ENCODE assay signal across 17 cellular contexts in the genomic region with DNA sequence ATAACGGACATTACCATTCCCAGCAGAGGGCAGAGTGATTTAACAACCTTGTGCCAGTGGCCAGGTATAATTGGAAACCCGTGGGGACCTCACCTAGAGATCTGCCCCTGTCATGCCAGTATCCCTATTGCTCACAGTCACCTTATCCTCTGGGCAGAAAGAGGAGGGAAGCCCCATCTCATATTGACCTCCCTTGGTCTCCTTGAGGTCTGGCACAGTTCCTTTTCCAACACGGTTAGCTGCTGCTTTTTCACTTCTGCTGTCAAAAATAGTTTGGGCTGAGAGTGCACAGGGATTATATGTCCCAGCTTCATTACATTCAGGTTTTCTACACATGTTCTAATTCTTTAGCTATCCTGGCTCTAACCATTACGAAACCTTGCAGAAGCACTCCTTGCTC.
"Had no signal": no experiment of that assay in that cellular context is flagged by ENCODE, and none has a peak within 500 bp of the region (broad histone marks: within the 10 kb centered on the region; RNA-seq: fewer than 3 reads in every experiment).

No MANE protein-coding gene starts in this region.

- H3K4me1 ChIP-seq: body of pancreas, lower lobe of right lung, parathyroid adenoma had no signal

- ATAC-seq: body of pancreas, lower lobe of right lung had no signal

- H3K36me3 Mint-ChIP-seq: activated naive CD4-positive, alpha-beta T cell treated with anti-CD3 and anti-CD28 coated beads, Interleukin-2, amount 50 U/mL, for 24 hours had no signal

- H3K9me3 ChIP-seq: body of pancreas, lower lobe of right lung, stomach, thoracic aorta had no signal

- H3K4me3 ChIP-seq: body of pancreas, lower lobe of right lung, skin epidermis, stomach, thoracic aorta had no signal

- H2AFZ ChIP-seq: parathyroid adenoma had no signal

- H3K27ac Mint-ChIP-seq: activated B cell treated with CpG ODN at 0.5 μM for 24 hours; activated CD4-positive, alpha-beta T cell treated with anti-CD3 and anti-CD28 coated beads, Interleukin-2, amount 10 ng/mL, durations not matched to agents 24 days and 14 days; activated naive CD4-positive, alpha-beta T cell treated with anti-CD3 and anti-CD28 coated beads, Interleukin-2, amount 50 U/mL, for 24 hours; activated T-helper 2 cell treated with anti-CD3 and anti-CD28 coated beads, Interferon-gamma antibody, Interleukin-2, Interleukin-4, amounts not matched to agents 10 μg/mL and 5 μg/mL and 100 μg/mL, durations not matched to agents 14 hours and 24 hours and 36 hours had no signal

- H3K79me2 ChIP-seq: parathyroid adenoma had no signal

- H3K36me3 ChIP-seq: lower lobe of right lung, stomach, thoracic aorta had no signal

- H3K27ac ChIP-seq: body of pancreas, lower lobe of right lung, parathyroid adenoma, skin epidermis, thoracic aorta had no signal

- H3K27me3 Mint-ChIP-seq: activated B cell treated with CpG ODN at 0.5 μM for 24 hours; activated CD4-positive, alpha-beta T cell treated with anti-CD3 and anti-CD28 coated beads, Interleukin-2, amount 10 ng/mL, durations not matched to agents 24 days and 14 days; activated naive CD4-positive, alpha-beta T cell treated with anti-CD3 and anti-CD28 coated beads, Interleukin-2, amount 50 U/mL, for 24 hours; central memory CD8-positive, alpha-beta T cell had no signal

- H3K4me1 Mint-ChIP-seq: activated B cell treated with CpG ODN at 0.5 μM for 24 hours; activated CD4-positive, alpha-beta T cell treated with anti-CD3 and anti-CD28 coated beads, Interleukin-2, amount 10 ng/mL, durations not matched to agents 24 days and 14 days; activated naive CD4-positive, alpha-beta T cell treated with anti-CD3 and anti-CD28 coated beads, Interleukin-2, amount 50 U/mL, for 24 hours; central memory CD8-positive, alpha-beta T cell had no signal

- DNase-seq: activated B cell treated with CpG ODN at 0.5 μM for 24 hours; activated CD4-positive, alpha-beta T cell treated with anti-CD3 and anti-CD28 coated beads, Interleukin-2, amount 10 ng/mL, durations not matched to agents 24 days and 14 days; activated CD8-positive, alpha-beta memory T cell treated with anti-CD3 and anti-CD28 coated beads for 24 hours; amniotic stem cell; body of pancreas; cortex of kidney; effector CD8-positive, alpha-beta T cell; hippocampal formation; lower lobe of right lung; midbrain; stomach had no signal

- H3K4me3 Mint-ChIP-seq: activated B cell treated with CpG ODN at 0.5 μM for 24 hours; activated CD4-positive, alpha-beta T cell treated with anti-CD3 and anti-CD28 coated beads, Interleukin-2, amount 10 ng/mL, durations not matched to agents 24 days and 14 days; activated naive CD4-positive, alpha-beta T cell treated with anti-CD3 and anti-CD28 coated beads, Interleukin-2, amount 50 U/mL, for 24 hours; central memory CD8-positive, alpha-beta T cell had no signal

- H3K9ac ChIP-seq: parathyroid adenoma had no signal

- H3K27me3 ChIP-seq: body of pancreas, stomach had no signal
